ENCODE assay signal across 9 cellular contexts in the genomic region with DNA sequence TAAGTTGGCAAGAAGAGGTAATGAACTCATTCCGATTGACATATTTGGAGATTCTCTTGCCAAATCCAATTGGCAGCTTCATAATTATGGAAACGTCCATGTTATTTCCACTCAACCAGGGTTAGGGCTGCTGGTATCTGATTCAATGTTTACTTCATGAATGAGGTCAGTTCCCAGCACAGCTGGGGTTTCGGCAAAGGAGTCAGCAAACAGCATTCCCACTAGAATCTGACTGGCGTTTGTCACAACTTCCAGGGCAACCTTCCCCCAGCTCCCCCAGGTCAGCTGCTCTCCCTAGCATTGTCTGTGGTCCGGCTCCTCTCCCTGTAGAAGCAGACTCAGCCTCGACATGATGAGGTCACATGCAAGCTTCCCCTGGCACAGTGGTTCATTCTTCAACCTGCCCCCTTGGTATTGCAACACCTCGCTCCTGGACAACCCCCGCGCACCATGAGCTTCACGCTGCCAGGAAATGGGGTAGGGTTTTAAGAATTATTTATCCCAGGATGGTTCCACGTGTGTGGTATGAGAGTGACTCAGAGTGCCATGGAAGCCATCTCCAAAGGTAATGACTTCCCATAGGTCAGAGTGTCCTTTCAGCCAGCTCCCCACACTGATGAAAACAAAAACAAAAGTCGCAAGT.
A peak's percentile ranks its signal among the peaks of the same experiment; 100 is the strongest.
DNase-seq lines count a peak whose midpoint lies in the region; ATAC-seq and TF ChIP-seq lines count a peak whose summit lies in the region.
"Had no signal": no experiment of that assay in that cellular context is flagged by ENCODE, and none has a peak within 500 bp of the region (broad histone marks: within the 10 kb centered on the region; RNA-seq: fewer than 3 reads in every experiment).

No MANE protein-coding gene starts in this region.

- no peak overlapping the region for H3K4me3 ChIP-seq in HL-60 (replicated peaks; ENCODE audit: insufficient read depth, low read length)
- H3K4me3 ChIP-seq in stomach = no peak overlapping the region

- no peak for TF ChIP-seq EP300 in stomach (IDR thresholded peaks at IDR 0.05)

- DNase-seq in HL-60 (ENCODE audit: low read depth in 1 of 2, low spot score in 1 of 2) (peak; percentile 58 to 65), anterior cingulate cortex (lab: John Stamatoyannopoulos, UW) (peak in 37 of 58 donors; percentile 6 to 82 (median 38)), inferior parietal cortex (ENCODE audit: extremely low spot score) (peak; percentile 44), stomach (peak; percentile 44), T-helper 9 cell (no peak), GF-D8 (lab: John Stamatoyannopoulos, UW) (no peak)
- DNase-seq in activated naive CD4-positive, alpha-beta T cell treated with anti-CD3 and anti-CD28 coated beads, Interleukin-2, amount 50 U/mL, for 16 hours = no peak
- DNase-seq: T-helper 1 cell had no signal

- 24 to 46% (median 32%) methylated on average over 12 of the region's 12 CpGs for WGBS in stomach, 5 donors

- H3K36me3 ChIP-seq in stomach = no peaks in the 10 kb centered on the region

- TF ChIP-seq CTCF in HL-60 (IDR thresholded peaks at IDR 0.05; ENCODE audit: insufficient read depth, low read length) = no peak
- TF ChIP-seq CTCF in stomach (IDR thresholded peaks at IDR 0.05) = no peak

- no peak for ATAC-seq in GM21381 (IDR thresholded peaks at IDR 0.05; ENCODE audit: unreplicated experiment)

- peaks cover 26 to 58% (median 33%) of the 10 kb centered on the region in 4 donors for H3K4me1 ChIP-seq in stomach

- TF ChIP-seq POLR2A in stomach (IDR thresholded peaks at IDR 0.05) = no peak

- no peaks in the 10 kb centered on the region for H3K27me3 ChIP-seq in HL-60 (ENCODE audit: insufficient read depth, poor library complexity, severe bottlenecking)
- H3K27me3 ChIP-seq in stomach = no peaks in the 10 kb centered on the region

- intact Hi-C loops in stomach (cut with DNase I; ENCODE audit: low total_unique reads) = no loop called here

- peak overlapping the region; percentile 50 for H3K27ac ChIP-seq in HL-60 (replicated peaks)
- peak overlapping the region; percentile 46 to 79 (median 68) for H3K27ac ChIP-seq in stomach

- H3K9me3 ChIP-seq in stomach = no peaks in the 10 kb centered on the region

Comparison
In these comparisons a context has a peak if more than half of its experiments do, and no peak if none do; other contexts are left out.
1. DNase-seq: peak in HL-60 (2 of 2), anterior cingulate cortex (37 of 58), inferior parietal cortex (single experiment) and stomach (single experiment); none in activated naive CD4-positive, alpha-beta T cell treated with anti-CD3 and anti-CD28 coated beads, Interleukin-2, amount 50 U/mL, for 16 hours (single experiment), T-helper 9 cell (single experiment) and GF-D8 (single experiment).